ENCODE assay signal across 20 cellular contexts in the genomic region with DNA sequence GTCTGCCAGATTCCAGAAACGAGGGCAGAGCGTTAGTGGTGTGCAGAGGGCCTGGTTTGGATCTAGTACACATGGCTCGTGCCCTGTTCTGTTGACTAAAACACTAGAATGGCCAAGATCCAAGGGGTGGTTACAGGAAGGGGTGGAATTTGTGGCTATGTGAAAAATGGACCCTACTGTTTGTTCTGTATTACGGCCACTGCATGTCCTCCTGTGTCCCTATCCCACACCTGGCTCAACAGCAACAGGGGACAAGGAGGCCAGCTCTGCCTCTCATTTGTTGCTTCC.
DNase-seq lines count a peak whose midpoint lies in the region; ATAC-seq and TF ChIP-seq lines count a peak whose summit lies in the region.
"Had no signal": no experiment of that assay in that cellular context is flagged by ENCODE, and none has a peak within 500 bp of the region (broad histone marks: within the 10 kb centered on the region; RNA-seq: fewer than 3 reads in every experiment).

No MANE protein-coding gene starts in this region.

- H3K36me3 Mint-ChIP-seq in activated T-cell treated with anti-CD3 and anti-CD28 coated beads, Interleukin-2, amount 50 U/mL, for 4 hours (ENCODE audit: insufficient read depth): no peaks in the 10 kb centered on the region

- TF ChIP-seq CTCF in coronary artery (IDR thresholded peaks at IDR 0.05) (no peak), uterus (IDR thresholded peaks at IDR 0.05) (no peak)

- DNase-seq in coronary artery (ENCODE audit: low spot score): no peak
- DNase-seq in left lobe of liver (ENCODE audit: low spot score): peak; percentile 80
- DNase-seq in retina: peak; percentile 1
- no peak for DNase-seq in uterus
- no peak for DNase-seq in activated T-cell treated with anti-CD3 and anti-CD28 coated beads, Interleukin-2, amount 50 U/mL, for 4 hours
- no peak for DNase-seq in glomerular visceral epithelial cell (ENCODE audit: extremely low spot score)
- DNase-seq: ACHN; AML-193; Caco-2; EL; MV-4-11; NCI-H1417; NCI-H1930; NCI-H446; NK-92 treated with Interleukin-12 subunit alpha and Interleukin-12 subunit beta, amount 100 ng/mL, for 24 hours; SIG-M5 had no signal

- H3K4me3 Mint-ChIP-seq in activated T-cell treated with anti-CD3 and anti-CD28 coated beads, Interleukin-2, amount 50 U/mL, for 4 hours: no peak overlapping the region

- no peaks in the 10 kb centered on the region for H3K27me3 Mint-ChIP-seq in activated T-cell treated with anti-CD3 and anti-CD28 coated beads, Interleukin-2, amount 50 U/mL, for 4 hours (ENCODE audit: low read depth)

- no peaks in the 10 kb centered on the region for H3K4me1 Mint-ChIP-seq in activated T-cell treated with anti-CD3 and anti-CD28 coated beads, Interleukin-2, amount 50 U/mL, for 4 hours (ENCODE audit: low read depth)

- no peaks in the 10 kb centered on the region for H3K9me3 ChIP-seq in uterus
- H3K9me3 ChIP-seq: Caco-2, HAP-1 had no signal

- H3K27ac ChIP-seq in coronary artery (peak overlapping the region; percentile 32 to 46), uterus (peak overlapping the region; percentile 69 to 72)
- H3K27ac ChIP-seq: HL-60 had no signal

- no peaks in the 10 kb centered on the region for H3K4me1 ChIP-seq in uterus
- H3K4me1 ChIP-seq: Caco-2, HAP-1 had no signal

- intact Hi-C loops in uterus (cut with DNase I; ENCODE audit: low total_unique reads): no loop called here

- H3K36me3 ChIP-seq in uterus: no peaks in the 10 kb centered on the region
- H3K36me3 ChIP-seq: HAP-1 had no signal

- no peaks in the 10 kb centered on the region for H3K27me3 ChIP-seq in uterus

- H3K4me3 ChIP-seq in coronary artery (no peak overlapping the region), uterus (no peak overlapping the region)
- H3K4me3 ChIP-seq: HAP-1, K562 had no signal

- no peak for TF ChIP-seq POLR2A in uterus (IDR thresholded peaks at IDR 0.05)

- ATAC-seq in left lobe of liver: peak; percentile 76
- no peak for ATAC-seq in GM21390 (IDR thresholded peaks at IDR 0.05; ENCODE audit: unreplicated experiment)
- ATAC-seq in activated T-cell treated with anti-CD3 and anti-CD28 coated beads, Interleukin-2, amount 50 U/mL, for 4 hours: no peak

- no peaks in the 10 kb centered on the region for H3K9me3 Mint-ChIP-seq in activated T-cell treated with anti-CD3 and anti-CD28 coated beads, Interleukin-2, amount 50 U/mL, for 4 hours

Comparison
In these comparisons a context has a peak if more than half of its experiments do, and no peak if none do; other contexts are left out.
1. DNase-seq: peak in left lobe of liver (single experiment) and retina (single experiment); none in coronary artery (single experiment), uterus (0 of 2), activated T-cell treated with anti-CD3 and anti-CD28 coated beads, Interleukin-2, amount 50 U/mL, for 4 hours (single experiment) and glomerular visceral epithelial cell (single experiment).